17 cellular contexts compared by ENCODE assay signal in genomic region chr13:59459972-59460371, GRCh38.
DNase-seq lines count a peak whose midpoint lies in the region; ATAC-seq and TF ChIP-seq lines count a peak whose summit lies in the region.
"Had no signal": no experiment of that assay in that cellular context is flagged by ENCODE, and none has a peak within 500 bp of the region (broad histone marks: within the 10 kb centered on the region; RNA-seq: fewer than 3 reads in every experiment).

No MANE protein-coding gene starts in this region.

- H3K9ac ChIP-seq in BLaER1 treated with 17β-estradiol and CSF1 and Interleukin-3, amounts not matched to agents 10 nM and 100 nM: no peak overlapping the region

- no peak for ATAC-seq in lung (ENCODE audit: insufficient read depth, low FRiP score)
- ATAC-seq: mucosa of descending colon had no signal

- H3K4me2 ChIP-seq in BLaER1 treated with 17β-estradiol and CSF1 and Interleukin-3, amounts not matched to agents 10 nM and 100 nM: peak overlapping the region; percentile 9 to 89 (median 59); a peak in 18 of 22 replicates

- 89 to 100% methylated on average over 2 of the region's 2 CpGs for WGBS in lung, 2 donors

- H3K36me3 ChIP-seq in BLaER1 treated with 17β-estradiol and CSF1 and Interleukin-3, amounts not matched to agents 10 nM and 100 nM: no peaks in the 10 kb centered on the region
- no peaks in the 10 kb centered on the region for H3K36me3 ChIP-seq in lung (ENCODE audit: control insufficient read depth in 2 of 2, insufficient read depth in 2 of 2, low read length in 2 of 2)
- H3K36me3 ChIP-seq: BE2C, colonic mucosa, neutrophil had no signal

- H3K27me3 ChIP-seq in BLaER1 treated with 17β-estradiol and CSF1 and Interleukin-3, amounts not matched to agents 10 nM and 100 nM: no peaks in the 10 kb centered on the region
- no peaks in the 10 kb centered on the region for H3K27me3 ChIP-seq in lung (ENCODE audit: control insufficient read depth, insufficient read depth)
- H3K27me3 ChIP-seq: BE2C, colonic mucosa, neutrophil had no signal

- no peaks in the 10 kb centered on the region for H3K9me3 ChIP-seq in BLaER1 treated with 17β-estradiol and CSF1 and Interleukin-3, amounts not matched to agents 10 nM and 100 nM (replicated peaks in 1 of 11)
- peaks cover 0 to 2% of the 10 kb centered on the region in 2 donors for H3K9me3 ChIP-seq in lung (ENCODE audit: control insufficient read depth in 2 of 2, insufficient read depth in 1 of 2, low read length in 1 of 2)
- H3K9me3 ChIP-seq: BE2C, colonic mucosa, mucosa of descending colon, neutrophil had no signal

- DNase-seq in M059J (ENCODE audit: low read depth): peak; percentile 17
- peak; percentile 30 for DNase-seq in dermis blood vessel endothelial cell
- DNase-seq in lung (ENCODE audit: low spot score): no peak
- no peak for DNase-seq in NCI-H446 (lab: John Stamatoyannopoulos, UW)
- DNase-seq in SK-N-DZ (ENCODE audit: low spot score): no peak
- no peak for DNase-seq in COLO829 (ENCODE audit: low spot score)
- no peak for DNase-seq in activated T-cell treated with anti-CD3 and anti-CD28 coated beads, Interleukin-2, amount 50 U/mL, for 1 hour
- DNase-seq: activated effector memory CD4-positive, alpha-beta T cell treated with Interleukin-2 at 50 U/mL for 16 hours; anterior cingulate cortex; BE2C; colonic mucosa; mucosa of descending colon; NCI-H1092; T-helper 2 cell had no signal

- H3K4me1 ChIP-seq in BLaER1 treated with 17β-estradiol and CSF1 and Interleukin-3, amounts not matched to agents 10 nM and 100 nM: peaks cover 29 to 56% (median 47%) of the 10 kb centered on the region in 10 experiments
- peaks cover 0 to 8% of the 10 kb centered on the region in 2 donors for H3K4me1 ChIP-seq in lung (ENCODE audit: control insufficient read depth in 2 of 2, insufficient read depth in 2 of 2, low read length in 2 of 2)
- H3K4me1 ChIP-seq: colonic mucosa had no signal

- H4K20me1 ChIP-seq in BLaER1 treated with 17β-estradiol and CSF1 and Interleukin-3, amounts not matched to agents 10 nM and 100 nM: no peaks in the 10 kb centered on the region

- 0 out of 22 replicates have a peak overlapping the region, but pooled peaks of 1 of the 11 experiments have one; percentile 71 for H3K27ac ChIP-seq in BLaER1 treated with 17β-estradiol and CSF1 and Interleukin-3, amounts not matched to agents 10 nM and 100 nM
- H3K27ac ChIP-seq in lung (ENCODE audit: low read depth in 1 of 2, low read length in 1 of 2): peak overlapping the region; percentile 38 to 64
- H3K27ac ChIP-seq: colonic mucosa, epithelial cell of prostate, neutrophil had no signal

- TF ChIP-seq CTCF in lung (IDR thresholded peaks at IDR 0.05; ENCODE audit: control extremely low read depth, extremely low read depth): no peak

- no peak overlapping the region for H3K4me3 ChIP-seq in BLaER1 treated with 17β-estradiol and CSF1 and Interleukin-3, amounts not matched to agents 10 nM and 100 nM
- H3K4me3 ChIP-seq in lung: no peak overlapping the region
- H3K4me3 ChIP-seq: colonic mucosa, mucosa of descending colon had no signal

Comparison
In these comparisons a context has a peak if more than half of its experiments do, and no peak if none do; other contexts are left out.
1. DNase-seq: peak in M059J (single experiment) and dermis blood vessel endothelial cell (single experiment); none in lung (single experiment), NCI-H446 (0 of 2), SK-N-DZ (single experiment), COLO829 (single experiment) and activated T-cell treated with anti-CD3 and anti-CD28 coated beads, Interleukin-2, amount 50 U/mL, for 1 hour (single experiment).